30 cellular contexts compared by ENCODE assay signal in genomic region chr12:3550839-3551238, GRCh38. TPM values are rescaled to one million over a fixed set of nuclear protein-coding genes. Genes with fewer than 3 reads are reported as not detected.
"Had no signal": no experiment of that assay in that cellular context is flagged by ENCODE, and none has a peak within 500 bp of the region (broad histone marks: within the 10 kb centered on the region; RNA-seq: fewer than 3 reads in every experiment).

No MANE protein-coding gene starts in this region.

- H3K9me3 ChIP-seq: ascending aorta, breast epithelium, colonic mucosa, gastrocnemius medialis, heart left ventricle had no signal

- ATAC-seq: activated CD4-positive, alpha-beta T cell treated with anti-CD3 and anti-CD28 coated beads for 36 hours; activated CD8-positive, alpha-beta T cell treated with anti-CD3 and anti-CD28 coated beads, Interleukin-2, amount 10 ng/mL, durations not matched to agents 7 days and 5 days; activated naive CD4-positive, alpha-beta T cell treated with anti-CD3 and anti-CD28 coated beads, Interleukin-2, amount 50 U/mL, for 72 hours; activated T-cell treated with anti-CD3 and anti-CD28 coated beads, Interleukin-2, amount 50 U/mL, for 4 hours; activated T-helper 17 cell treated with anti-CD3 and anti-CD28 coated beads, Interleukin-2, amount 50 U/mL, for 72 hours; esophagus mucosa; foreskin keratinocyte; gastrocnemius medialis had no signal

- H3K27ac ChIP-seq: ascending aorta, breast epithelium, cardiac muscle cell, colonic mucosa, foreskin keratinocyte, gastrocnemius medialis, heart left ventricle had no signal

- H3K4me3 ChIP-seq: ascending aorta, breast epithelium, cardiac muscle cell, colonic mucosa, gastrocnemius medialis, heart left ventricle had no signal

- H3K27me3 ChIP-seq: ascending aorta, breast epithelium, cardiac muscle cell, colonic mucosa, gastrocnemius medialis had no signal

- DNase-seq: activated CD4-positive, alpha-beta memory T cell treated with anti-CD3 and anti-CD28 coated beads for 36 hours; activated CD4-positive, alpha-beta T cell treated with anti-CD3 and anti-CD28 coated beads for 36 hours; activated CD4-positive, alpha-beta T cell treated with anti-CD3 and anti-CD28 coated beads, Interleukin-2, amount 10 ng/mL, durations not matched to agents 24 days and 14 days; activated CD4-positive, CD25-positive, alpha-beta regulatory T cell; activated CD4-positive, CD25-positive, alpha-beta regulatory T cell treated with anti-CD3 and anti-CD28 coated beads, Interleukin-2, amount 50 U/mL, for 72 hours; activated CD8-positive, alpha-beta T cell treated with anti-CD3 and anti-CD28 coated beads, Interleukin-2, amount 10 ng/mL, durations not matched to agents 7 days and 5 days; activated gamma-delta T cell; activated naive CD4-positive, alpha-beta T cell; activated naive CD4-positive, alpha-beta T cell treated with anti-CD3 and anti-CD28 coated beads, Interleukin-2, amount 10 ng/mL, durations not matched to agents 7 days and 5 days; activated naive CD8-positive, alpha-beta T cell treated with anti-CD3 and anti-CD28 coated beads, Interleukin-2, amount 10 ng/mL, durations not matched to agents 7 days and 5 days; activated T-cell treated with anti-CD3 and anti-CD28 coated beads for 4 hours; activated T-cell treated with anti-CD3 and anti-CD28 coated beads, Interleukin-2, amount 50 U/mL, for 4 hours; central memory CD4-positive, alpha-beta T cell; cerebellar nuclear complex; effector memory CD4-positive, alpha-beta T cell; foreskin keratinocyte; gastrocnemius medialis; glutamatergic neuron; T-helper 2 cell had no signal

- H3K4me1 ChIP-seq: ascending aorta, breast epithelium, colonic mucosa, foreskin keratinocyte, gastrocnemius medialis had no signal

- H3K36me3 ChIP-seq: ascending aorta, breast epithelium, cardiac muscle cell, colonic mucosa, gastrocnemius medialis, heart left ventricle had no signal

RNA-seq across cellular contexts. Expression of gene PRMT8, which starts 59.8 kb away (rescaled TPM):
- total RNA-seq: activated CD4-positive, alpha-beta memory T cell treated with anti-CD3 and anti-CD28 coated beads for 36 hours; activated CD4-positive, alpha-beta T cell treated with anti-CD3 and anti-CD28 coated beads for 36 hours; activated CD4-positive, alpha-beta T cell treated with anti-CD3 and anti-CD28 coated beads, Interleukin-2, amount 10 ng/mL, durations not matched to agents 24 days and 14 days; activated CD8-positive, alpha-beta T cell treated with anti-CD3 and anti-CD28 coated beads, Interleukin-2, amount 10 ng/mL, durations not matched to agents 7 days and 5 days; activated naive CD4-positive, alpha-beta T cell treated with anti-CD3 and anti-CD28 coated beads, Interleukin-2, amount 50 U/mL, for 72 hours; activated naive CD8-positive, alpha-beta T cell treated with anti-CD3 and anti-CD28 coated beads, Interleukin-2, amount 10 ng/mL, durations not matched to agents 7 days and 5 days; activated T-cell treated with anti-CD3 and anti-CD28 coated beads, Interleukin-2, amount 50 U/mL, for 4 hours; activated T-helper 17 cell treated with anti-CD3 and anti-CD28 coated beads, Interleukin-2, amount 50 U/mL, for 72 hours; ascending aorta; breast epithelium; colonic mucosa; dermis microvascular lymphatic vessel endothelial cell; epithelial cell of proximal tubule; esophagus mucosa; foreskin keratinocyte; gastrocnemius medialis; heart left ventricle; T-helper 1 cell treated with Interleukin-12 subunit alpha and Interleukin-12 subunit beta and Interleukin-4 antibody, amounts not matched to agents 30 ng/mL and 1 ng/mL, for 36 hours had no signal
